Comparison of ENCODE assay signal across 33 cellular contexts in the genomic region with DNA sequence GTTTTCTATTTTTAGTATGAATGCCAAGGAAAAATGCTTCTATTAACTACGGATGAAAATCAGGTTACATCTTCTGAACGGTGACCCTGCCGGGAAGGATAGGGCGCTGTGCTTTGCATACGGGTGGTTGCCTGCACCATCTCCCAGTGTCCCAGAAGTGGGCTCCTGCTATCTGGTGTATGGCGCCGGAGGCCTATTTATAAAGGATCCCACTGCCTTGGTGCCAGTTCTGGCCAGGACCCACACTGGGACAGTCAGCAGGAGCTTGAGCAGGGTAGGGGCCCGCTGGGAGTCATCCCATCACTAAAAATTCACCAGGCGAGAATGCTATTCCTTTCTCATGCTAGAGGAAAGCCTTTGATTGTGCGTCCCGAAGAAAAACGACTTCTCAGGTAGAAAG.
"Had no signal": no experiment of that assay in that cellular context is flagged by ENCODE, and none has a peak within 500 bp of the region (broad histone marks: within the 10 kb centered on the region; RNA-seq: fewer than 3 reads in every experiment).

No MANE protein-coding gene starts in this region.

- H3K9me3 ChIP-seq: ascending aorta had no signal

- H3K27ac Mint-ChIP-seq: activated B cell treated with CpG ODN at 0.5 μM for 24 hours; activated CD4-positive, alpha-beta memory T cell treated with anti-CD3 and anti-CD28 coated beads for 36 hours; activated CD4-positive, alpha-beta T cell treated with anti-CD3 and anti-CD28 coated beads, Interleukin-2, amount 10 ng/mL, durations not matched to agents 24 days and 14 days; activated CD8-positive, alpha-beta T cell treated with anti-CD3 and anti-CD28 coated beads for 36 hours; activated naive CD4-positive, alpha-beta T cell treated with anti-CD3 and anti-CD28 coated beads, Interleukin-2, amount 10 ng/mL, durations not matched to agents 7 days and 5 days; activated naive CD4-positive, alpha-beta T cell treated with anti-CD3 and anti-CD28 coated beads, Interleukin-2, amount 50 U/mL, for 24 hours; activated naive CD8-positive, alpha-beta T cell; activated naive CD8-positive, alpha-beta T cell treated with anti-CD3 and anti-CD28 coated beads, Interleukin-2, amount 10 ng/mL, durations not matched to agents 7 days and 5 days; activated naive CD8-positive, alpha-beta T cell treated with anti-CD3 and anti-CD28 coated beads, Interleukin-2, amount 50 U/mL, for 24 hours; activated T-cell treated with anti-CD3 and anti-CD28 coated beads, Interleukin-2, amount 50 U/mL, for 24 hours; activated T-helper 2 cell treated with anti-CD3 and anti-CD28 coated beads, Interferon-gamma antibody, Interleukin-2, Interleukin-4, amounts not matched to agents 10 μg/mL and 5 μg/mL and 100 μg/mL, durations not matched to agents 14 hours and 24 hours and 36 hours; brain; T-helper 1 cell treated with Interleukin-12 subunit alpha and Interleukin-12 subunit beta and Interleukin-4 antibody, amounts not matched to agents 30 μg/mL and 1 μg/mL, for 36 hours; T-helper 2 cell treated with Interferon-gamma antibody and Interleukin-4, amounts not matched to agents 5 μg/mL and 100 μg/mL, for 36 hours had no signal

- H3K9me3 Mint-ChIP-seq: activated B cell treated with CpG ODN at 0.5 μM for 24 hours; activated CD4-positive, alpha-beta memory T cell treated with anti-CD3 and anti-CD28 coated beads for 36 hours; activated CD4-positive, alpha-beta T cell treated with anti-CD3 and anti-CD28 coated beads, Interleukin-2, amount 10 ng/mL, durations not matched to agents 24 days and 14 days; activated CD8-positive, alpha-beta T cell treated with anti-CD3 and anti-CD28 coated beads for 36 hours; activated naive CD4-positive, alpha-beta T cell treated with anti-CD3 and anti-CD28 coated beads, Interleukin-2, amount 10 ng/mL, durations not matched to agents 7 days and 5 days; activated naive CD4-positive, alpha-beta T cell treated with anti-CD3 and anti-CD28 coated beads, Interleukin-2, amount 50 U/mL, for 24 hours; activated naive CD8-positive, alpha-beta T cell treated with anti-CD3 and anti-CD28 coated beads, Interleukin-2, amount 10 ng/mL, durations not matched to agents 7 days and 5 days; activated naive CD8-positive, alpha-beta T cell treated with anti-CD3 and anti-CD28 coated beads, Interleukin-2, amount 50 U/mL, for 24 hours; activated T-cell treated with anti-CD3 and anti-CD28 coated beads, Interleukin-2, amount 50 U/mL, for 24 hours; activated T-helper 2 cell treated with anti-CD3 and anti-CD28 coated beads, Interferon-gamma antibody, Interleukin-2, Interleukin-4, amounts not matched to agents 10 μg/mL and 5 μg/mL and 100 μg/mL, durations not matched to agents 14 hours and 24 hours and 36 hours; T-helper 1 cell treated with Interleukin-12 subunit alpha and Interleukin-12 subunit beta and Interleukin-4 antibody, amounts not matched to agents 30 μg/mL and 1 μg/mL, for 36 hours; T-helper 2 cell treated with Interferon-gamma antibody and Interleukin-4, amounts not matched to agents 5 μg/mL and 100 μg/mL, for 36 hours had no signal

- H3K27me3 ChIP-seq: ascending aorta, cardiac muscle cell had no signal

- H3K4me3 Mint-ChIP-seq: activated B cell treated with CpG ODN at 0.5 μM for 24 hours; activated CD4-positive, alpha-beta memory T cell treated with anti-CD3 and anti-CD28 coated beads for 36 hours; activated CD4-positive, alpha-beta T cell treated with anti-CD3 and anti-CD28 coated beads, Interleukin-2, amount 10 ng/mL, durations not matched to agents 24 days and 14 days; activated CD8-positive, alpha-beta T cell treated with anti-CD3 and anti-CD28 coated beads for 36 hours; activated naive CD4-positive, alpha-beta T cell treated with anti-CD3 and anti-CD28 coated beads, Interleukin-2, amount 10 ng/mL, durations not matched to agents 7 days and 5 days; activated naive CD4-positive, alpha-beta T cell treated with anti-CD3 and anti-CD28 coated beads, Interleukin-2, amount 50 U/mL, for 24 hours; activated naive CD8-positive, alpha-beta T cell; activated naive CD8-positive, alpha-beta T cell treated with anti-CD3 and anti-CD28 coated beads, Interleukin-2, amount 10 ng/mL, durations not matched to agents 7 days and 5 days; activated naive CD8-positive, alpha-beta T cell treated with anti-CD3 and anti-CD28 coated beads, Interleukin-2, amount 50 U/mL, for 24 hours; activated T-cell treated with anti-CD3 and anti-CD28 coated beads, Interleukin-2, amount 50 U/mL, for 24 hours; brain; T-helper 1 cell treated with Interleukin-12 subunit alpha and Interleukin-12 subunit beta and Interleukin-4 antibody, amounts not matched to agents 30 μg/mL and 1 μg/mL, for 36 hours; T-helper 2 cell treated with Interferon-gamma antibody and Interleukin-4, amounts not matched to agents 5 μg/mL and 100 μg/mL, for 36 hours had no signal

- DNase-seq: activated B cell treated with CpG ODN at 0.5 μM for 24 hours; activated CD4-positive, alpha-beta memory T cell treated with anti-CD3 and anti-CD28 coated beads for 36 hours; activated CD4-positive, alpha-beta T cell treated with anti-CD3 and anti-CD28 coated beads for 4 hours; activated CD4-positive, alpha-beta T cell treated with anti-CD3 and anti-CD28 coated beads, Interleukin-2, amount 10 ng/mL, durations not matched to agents 24 days and 14 days; activated CD4-positive, alpha-beta T cell treated with anti-CD3 and anti-CD28 coated beads, Interleukin-2, amount 50 U/mL, for 1 hour; activated CD4-positive, alpha-beta T cell treated with anti-CD3 and anti-CD28 coated beads, Interleukin-2, amount 50 U/mL, for 4 hours; activated CD4-positive, CD25-positive, alpha-beta regulatory T cell treated with anti-CD3 and anti-CD28 coated beads, Interleukin-2, amount 50 U/mL, for 72 hours; activated CD8-positive, alpha-beta memory T cell treated with anti-CD3 and anti-CD28 coated beads, Interleukin-2, amount 50 U/mL, for 48 hours; activated CD8-positive, alpha-beta T cell treated with anti-CD3 and anti-CD28 coated beads for 36 hours; activated effector memory CD4-positive, alpha-beta T cell treated with Interleukin-2 at 50 U/mL for 16 hours; activated gamma-delta T cell; activated naive CD4-positive, alpha-beta T cell treated with anti-CD3 and anti-CD28 coated beads, Interleukin-2, amount 10 ng/mL, durations not matched to agents 7 days and 5 days; activated naive CD4-positive, alpha-beta T cell treated with Interleukin-2 at 50 U/mL for 16 hours; activated naive CD8-positive, alpha-beta T cell treated with anti-CD3 and anti-CD28 coated beads, Interleukin-2, amount 10 ng/mL, durations not matched to agents 7 days and 5 days; activated naive CD8-positive, alpha-beta T cell treated with anti-CD3 and anti-CD28 coated beads, Interleukin-2, amount 50 U/mL, for 24 hours; activated T-cell treated with anti-CD3 and anti-CD28 coated beads, Interleukin-2, amount 50 U/mL, for 24 hours; activated T-cell treated with anti-CD3 and anti-CD28 coated beads, Interleukin-2, amount 50 U/mL, for 48 hours; amygdala; anterior cingulate cortex; central memory CD4-positive, alpha-beta T cell; SW 1271; T-helper 1 cell; T-helper 2 cell; T-helper 9 cell had no signal

- H3K4me3 ChIP-seq: ascending aorta, cardiac muscle cell had no signal

- H3K27ac ChIP-seq: ascending aorta, cardiac muscle cell, VCaP had no signal

- ATAC-seq: activated CD8-positive, alpha-beta T cell treated with anti-CD3 and anti-CD28 coated beads for 36 hours; activated naive CD8-positive, alpha-beta T cell treated with anti-CD3 and anti-CD28 coated beads, Interleukin-2, amount 50 U/mL, for 24 hours had no signal

- H3K27me3 Mint-ChIP-seq: activated B cell treated with CpG ODN at 0.5 μM for 24 hours; activated CD4-positive, alpha-beta memory T cell treated with anti-CD3 and anti-CD28 coated beads for 36 hours; activated CD4-positive, alpha-beta T cell treated with anti-CD3 and anti-CD28 coated beads, Interleukin-2, amount 10 ng/mL, durations not matched to agents 24 days and 14 days; activated CD8-positive, alpha-beta T cell treated with anti-CD3 and anti-CD28 coated beads for 36 hours; activated naive CD4-positive, alpha-beta T cell treated with anti-CD3 and anti-CD28 coated beads, Interleukin-2, amount 10 ng/mL, durations not matched to agents 7 days and 5 days; activated naive CD4-positive, alpha-beta T cell treated with anti-CD3 and anti-CD28 coated beads, Interleukin-2, amount 50 U/mL, for 24 hours; activated naive CD8-positive, alpha-beta T cell; activated naive CD8-positive, alpha-beta T cell treated with anti-CD3 and anti-CD28 coated beads, Interleukin-2, amount 10 ng/mL, durations not matched to agents 7 days and 5 days; activated naive CD8-positive, alpha-beta T cell treated with anti-CD3 and anti-CD28 coated beads, Interleukin-2, amount 50 U/mL, for 24 hours; activated T-cell treated with anti-CD3 and anti-CD28 coated beads, Interleukin-2, amount 50 U/mL, for 24 hours had no signal

- H3K36me3 ChIP-seq: cardiac muscle cell had no signal
